In the genomic region with DNA sequence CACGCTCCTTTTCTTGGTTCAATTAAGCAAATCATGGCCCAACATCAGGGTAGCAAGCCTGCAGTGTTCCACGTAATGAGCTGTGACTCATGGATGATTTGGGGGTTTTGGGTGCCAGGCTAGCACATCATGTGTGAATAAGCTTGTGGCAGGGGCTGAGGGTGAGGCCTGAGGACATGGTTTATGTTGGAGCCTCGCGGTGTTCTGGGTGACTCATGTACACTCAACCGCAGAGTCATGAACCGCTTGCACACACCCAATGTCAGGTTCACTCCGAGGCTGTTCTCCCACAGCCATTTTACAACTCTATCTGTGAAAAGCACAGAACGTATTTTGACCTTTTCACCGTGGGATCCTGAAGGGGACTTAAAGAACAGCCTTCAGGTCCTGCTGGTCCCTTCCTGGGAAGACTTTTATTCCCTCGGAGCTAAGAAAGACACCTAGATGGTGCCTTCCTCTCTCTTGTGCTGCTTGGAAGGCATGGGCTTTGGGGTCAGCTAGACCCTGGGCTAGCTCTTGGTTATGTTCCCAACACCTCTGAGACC, we compare ENCODE assay signal across 8 cellular contexts.
DNase-seq lines count a peak whose midpoint lies in the region; ATAC-seq, FAIRE-seq and TF ChIP-seq lines count a peak whose summit lies in the region.

No MANE protein-coding gene starts in this region.

- no peaks in the 10 kb centered on the region for H3K79me2 ChIP-seq in K562 (ENCODE audit: control insufficient read depth, insufficient read depth, low read length)

- WGBS in K562 (ENCODE audit: insufficient coverage, low coverage, missing lambda C conversion rate), result 7% methylated on average over 10 of the region's 10 CpGs

- no peak overlapping the region for H3K4me3 ChIP-seq in CD8-positive, alpha-beta T cell (ENCODE audit: low read depth, low read length)
- H3K4me3 ChIP-seq in K562, result no peak overlapping the region

- peak in 1 of 2 experiments; percentile 26; a peak in 3 of 4 replicates for TF ChIP-seq RAD21 in K562 (CRISPR knock-in tag; conservative IDR thresholded peaks at IDR 0.05 in 1 of 2, IDR thresholded peaks at IDR 0.05 in 1 of 2)

- H3K36me3 Mint-ChIP-seq in CD8-positive, alpha-beta T cell, result no peaks in the 10 kb centered on the region

- POLR2A ChIA-PET in CD8-positive, alpha-beta T cell (lab: Charles Lee), result no interaction called here
- POLR2A ChIA-PET in K562 (lab: Yijun Ruan, JAX), result interaction anchor here (0.6 to 1.6 kb wide), 8 partner anchors 8 to 916 kb away, joined by 3 to 6 read pairs (median 3); no protein-coding TSS in a partner anchor

- H3K27me3 Mint-ChIP-seq in CD8-positive, alpha-beta T cell (ENCODE audit: low read depth), result no peaks in the 10 kb centered on the region

- in situ Hi-C loops in K562 (cut with MboI), result no loop called here

- ATAC-seq in CD8-positive, alpha-beta T cell, result peak; percentile 89
- ATAC-seq in K562 (peak; percentile 92), GM21526 (IDR thresholded peaks at IDR 0.05; ENCODE audit: low FRiP score, unreplicated experiment) (no peak), GM19023 (IDR thresholded peaks at IDR 0.05; ENCODE audit: unreplicated experiment) (no peak), HG02571 (IDR thresholded peaks at IDR 0.05; ENCODE audit: unreplicated experiment) (no peak)

- H3K4me1 Mint-ChIP-seq in CD8-positive, alpha-beta T cell (ENCODE audit: low read depth), result peaks cover 8% of the 10 kb centered on the region

- H3K9me3 Mint-ChIP-seq in CD8-positive, alpha-beta T cell, result no peaks in the 10 kb centered on the region

- BruUV-seq in K562 (replicated peaks; lab: Mats Ljungman, UMichigan), result no TSS peak

- peak overlapping the region; percentile 32 to 68; a peak in 3 of 4 replicates for H3K9ac ChIP-seq in K562 (ENCODE audit: insufficient read depth in 1 of 2, low read depth in 2 of 2, low read length in 2 of 2)

- peak overlapping the region; percentile 68 for H3K4me2 ChIP-seq in K562 (ENCODE audit: insufficient read depth, low read length)

- H3K27ac Mint-ChIP-seq in CD8-positive, alpha-beta T cell, result peak overlapping the region; percentile 14

- intact Hi-C loops in CD8-positive, alpha-beta T cell (cut with DNase I, micrococcal nuclease), result no loop called here
- intact Hi-C loops in K562 (cut with micrococcal nuclease), result loop anchor here (5.0 kb wide), 2 partner anchors 78 to 138 kb away; partner anchors contain the start of gene ZEB2

- H3K4me1 ChIP-seq in CD8-positive, alpha-beta T cell (ENCODE audit: insufficient read depth, low read length), result no peaks in the 10 kb centered on the region
- H3K4me1 ChIP-seq in K562 (replicated peaks in 1 of 2; ENCODE audit: control insufficient read depth in 2 of 2, insufficient read depth in 2 of 2, low read length in 2 of 2), result peaks cover 9 to 40% of the 10 kb centered on the region in 2 experiments; a peak in 4 of 5 replicates

- no peak for TF ChIP-seq POLR2A in K562 (conservative IDR thresholded peaks at IDR 0.05)

- no peaks in the 10 kb centered on the region for H3K27me3 ChIP-seq in CD8-positive, alpha-beta T cell (ENCODE audit: insufficient read depth, low read length)
- H3K27me3 ChIP-seq in K562 (ENCODE audit: control insufficient read depth in 2 of 2, insufficient read depth in 2 of 2, low read length in 2 of 2), result no peaks in the 10 kb centered on the region

- peak; percentile 42; the same call in 1 of the 2 replicates for TF ChIP-seq EP300 in K562 (IDR thresholded peaks at IDR 0.05; ENCODE audit: low read length)

- no peaks in the 10 kb centered on the region for H4K20me1 ChIP-seq in K562 (replicated peaks; ENCODE audit: control insufficient read depth, insufficient read depth, low read length)

- no peaks in the 10 kb centered on the region for H3K36me3 ChIP-seq in CD8-positive, alpha-beta T cell (ENCODE audit: insufficient read depth, low read length)
- H3K36me3 ChIP-seq in K562 (ENCODE audit: control insufficient read depth, insufficient read depth, low read length), result no peaks in the 10 kb centered on the region

- no peak overlapping the region for H3K27ac ChIP-seq in CD8-positive, alpha-beta T cell (ENCODE audit: low read depth, low read length)
- peak overlapping the region; percentile 90 for H3K27ac ChIP-seq in K562 (ENCODE audit: extremely low read depth, low read depth, low read length)

- H3K9me1 ChIP-seq in K562 (ENCODE audit: control insufficient read depth, insufficient read depth, low read length), result no peaks in the 10 kb centered on the region

- CTCF ChIA-PET in CD8-positive, alpha-beta T cell (lab: Charles Lee), result interaction anchor here (0.6 kb wide), 1 partner anchor 864 kb away, joined by 3 read pairs; no protein-coding TSS in a partner anchor
- CTCF ChIA-PET in K562 (lab: Yijun Ruan, JAX; ENCODE audit: low intra/inter-chr PET ratio), result no interaction called here

- peak overlapping the region; percentile 94 for H2AFZ ChIP-seq in K562 (ENCODE audit: low read depth, low read length)

- peak; percentile 92 for FAIRE-seq in K562 (lab: Jason Lieb, UNC)

- H3K4me3 Mint-ChIP-seq in CD8-positive, alpha-beta T cell, result no peak overlapping the region

- peak; percentile 18 to 73 (median 40) for DNase-seq in CD8-positive, alpha-beta T cell
- DNase-seq in NOMO-1 treated with DMSO at 0.1 percent for 48 hours (lab: John Stamatoyannopoulos, UW; ENCODE audit: unreplicated experiment) (peak; percentile 99), K562 (ENCODE audit: extremely low read depth in 1 of 4, low spot score in 3 of 4) (peak; percentile 48 to 88 (median 66)), renal cortical epithelial cell (ENCODE audit: low read depth) (peak; percentile 99), NCI-H524 treated with DMSO at 0.1 percent for 48 hours (lab: John Stamatoyannopoulos, UW) (no peak)

- no peaks in the 10 kb centered on the region for H3K9me3 ChIP-seq in CD8-positive, alpha-beta T cell (ENCODE audit: low read length)
- no peaks in the 10 kb centered on the region for H3K9me3 ChIP-seq in K562 (replicated peaks; ENCODE audit: control insufficient read depth, insufficient read depth, low read depth, low read length)

- no peak for TF ChIP-seq CTCF in CD8-positive, alpha-beta T cell (IDR thresholded peaks at IDR 0.05)
- no peak for TF ChIP-seq CTCF in K562 (IDR thresholded peaks at IDR 0.05 in 2 of 3, conservative IDR thresholded peaks at IDR 0.05 in 1 of 3; ENCODE audit: insufficient read depth in 2 of 3, low read depth in 1 of 3, low read length in 3 of 3)

TF ChIP-seq in K562, 482 proteins besides CTCF, POLR2A, EP300 and RAD21 (continues in another document):
- TF ChIP-seq HOXB6 (CRISPR knock-in tag; IDR thresholded peaks at IDR 0.05; ENCODE audit: borderline replicate concordance) (no peak), E2F3 (CRISPR knock-in tag; IDR thresholded peaks at IDR 0.05) (peak; percentile 28; the same call in 1 of the 2 replicates), MAFG (tag; conservative IDR thresholded peaks at IDR 0.05) (peak; percentile 38), ARID1B (IDR thresholded peaks at IDR 0.05) (peak; percentile 80), CBX3 (IDR thresholded peaks at IDR 0.05; ENCODE audit: borderline replicate concordance in 1 of 2, low read length in 2 of 2) (peak in 1 of 2 experiments; percentile 79; a peak in 2 of 3 replicates), ATF7 (IDR thresholded peaks at IDR 0.05) (peak; percentile 44; the same call in 1 of the 2 replicates), TEAD4 (IDR thresholded peaks at IDR 0.05; ENCODE audit: low read length) (peak; percentile 40; the same call in 1 of the 2 replicates), TEAD4 (CRISPR knock-in tag; IDR thresholded peaks at IDR 0.05; ENCODE audit: borderline replicate concordance) (no peak), EHMT2 (IDR thresholded peaks at IDR 0.05) (peak; percentile 78), ZBTB2 (IDR thresholded peaks at IDR 0.05) (peak; percentile 41; the same call in 1 of the 2 replicates)
- TF ChIP-seq, protein P1, sequence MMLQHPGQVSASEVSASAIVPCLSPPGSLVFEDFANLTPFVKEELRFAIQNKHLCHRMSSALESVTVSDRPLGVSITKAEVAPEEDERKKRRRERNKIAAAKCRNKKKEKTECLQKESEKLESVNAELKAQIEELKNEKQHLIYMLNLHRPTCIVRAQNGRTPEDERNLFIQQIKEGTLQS (IDR thresholded peaks at IDR 0.05), result peak; percentile 92
- TF ChIP-seq, protein P1 (CRISPR knock-in tag; conservative IDR thresholded peaks at IDR 0.05), result no peak; the same call in 1 of the 2 replicates
- TF ChIP-seq, protein P2, sequence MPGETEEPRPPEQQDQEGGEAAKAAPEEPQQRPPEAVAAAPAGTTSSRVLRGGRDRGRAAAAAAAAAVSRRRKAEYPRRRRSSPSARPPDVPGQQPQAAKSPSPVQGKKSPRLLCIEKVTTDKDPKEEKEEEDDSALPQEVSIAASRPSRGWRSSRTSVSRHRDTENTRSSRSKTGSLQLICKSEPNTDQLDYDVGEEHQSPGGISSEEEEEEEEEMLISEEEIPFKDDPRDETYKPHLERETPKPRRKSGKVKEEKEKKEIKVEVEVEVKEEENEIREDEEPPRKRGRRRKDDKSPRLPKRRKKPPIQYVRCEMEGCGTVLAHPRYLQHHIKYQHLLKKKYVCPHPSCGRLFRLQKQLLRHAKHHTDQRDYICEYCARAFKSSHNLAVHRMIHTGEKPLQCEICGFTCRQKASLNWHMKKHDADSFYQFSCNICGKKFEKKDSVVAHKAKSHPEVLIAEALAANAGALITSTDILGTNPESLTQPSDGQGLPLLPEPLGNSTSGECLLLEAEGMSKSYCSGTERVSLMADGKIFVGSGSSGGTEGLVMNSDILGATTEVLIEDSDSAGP (CRISPR knock-in tag; IDR thresholded peaks at IDR 0.05), result no peak

Comparison
In these comparisons a context has a peak if more than half of its experiments do, and no peak if none do; other contexts are left out.
1. ATAC-seq: peak in CD8-positive, alpha-beta T cell (single experiment) and K562 (single experiment); none in GM21526 (single experiment), GM19023 (single experiment) and HG02571 (single experiment).